1 cellular context compared by ENCODE assay signal in genomic region chr3:127796751-127797150, GRCh38.
TF ChIP-seq lines count a peak whose summit lies in the region.

No MANE protein-coding gene starts in this region.

TF ChIP-seq in IMR-90, 13 proteins besides CTCF, POLR2A, EP300 and RAD21 (continued from another document):
- TF ChIP-seq RCOR1 (IDR thresholded peaks at IDR 0.05; ENCODE audit: insufficient replicate concordance, low read length) (no peak), SMC3 (IDR thresholded peaks at IDR 0.05; ENCODE audit: low read depth, low read length) (no peak), USF2 (IDR thresholded peaks at IDR 0.05; ENCODE audit: low read depth, low read length) (no peak)
